In the genomic region with DNA sequence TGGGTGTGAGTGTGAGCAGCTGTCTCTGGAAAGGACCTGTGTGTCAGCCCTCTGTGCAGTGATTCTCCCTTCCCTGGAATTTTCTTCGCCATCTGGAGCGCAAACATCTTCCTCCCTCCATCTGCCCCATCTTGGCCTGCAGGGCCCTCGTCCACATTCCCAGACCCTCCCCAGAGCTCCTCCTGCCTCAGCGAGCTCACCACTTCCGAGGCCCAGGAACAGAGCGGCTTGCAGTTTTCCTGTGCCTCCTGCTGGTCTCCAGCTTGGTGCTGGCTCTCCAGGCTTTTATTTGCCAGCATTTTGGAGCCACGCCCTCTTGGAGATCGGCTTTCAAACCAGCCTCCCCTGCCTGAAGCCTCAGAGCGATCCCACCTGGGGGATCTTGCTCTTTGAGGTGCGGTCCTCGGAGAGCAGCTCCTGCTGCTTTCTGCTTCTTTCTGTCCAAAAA, we compare ENCODE assay signal across 11 cellular contexts. TPM values are rescaled to one million over a fixed set of nuclear protein-coding genes. Genes with fewer than 3 reads are reported as not detected.
DNase-seq lines count a peak whose midpoint lies in the region; ATAC-seq and TF ChIP-seq lines count a peak whose summit lies in the region.
"Had no signal": no experiment of that assay in that cellular context is flagged by ENCODE, and none has a peak within 500 bp of the region (broad histone marks: within the 10 kb centered on the region; RNA-seq: fewer than 3 reads in every experiment).

A gene with protein sequence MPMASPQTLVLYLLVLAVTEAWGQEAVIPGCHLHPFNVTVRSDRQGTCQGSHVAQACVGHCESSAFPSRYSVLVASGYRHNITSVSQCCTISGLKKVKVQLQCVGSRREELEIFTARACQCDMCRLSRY (minus strand): TSS at position 260 of the 448 bp plus-strand sequence. CDS start 433 bp downstream, outside the sequence.

- peak within 1 kb of the TSS; percentile 50 for H2AFZ ChIP-seq in neural progenitor cell (replicated peaks)

- H3K4me1 ChIP-seq in neural progenitor cell: peaks cover 13% of the 10 kb centered on the region

- H3K9me3 Mint-ChIP-seq in neural progenitor cell: no peaks in the 10 kb centered on the region

- H3K9ac ChIP-seq in neural progenitor cell: no peak within 1 kb of the TSS

- no peaks in the 10 kb centered on the region for H3K79me2 ChIP-seq in neural progenitor cell (ENCODE audit: low read depth)

- peak within 1 kb of the TSS; percentile 72 for H3K27ac Mint-ChIP-seq in neural progenitor cell

- peak within 1 kb of the TSS; percentile 50 for H3K4me3 Mint-ChIP-seq in neural progenitor cell

- ATAC-seq in GM19395 (IDR thresholded peaks at IDR 0.05; ENCODE audit: unreplicated experiment) (no peak), HG03039 (IDR thresholded peaks at IDR 0.05; ENCODE audit: unreplicated experiment) (no peak)

- peak within 1 kb of the TSS; percentile 29 for H3K4me3 ChIP-seq in neural progenitor cell

- peaks cover 13% of the 10 kb centered on the region for H3F3A ChIP-seq in neural progenitor cell (ENCODE audit: low read depth)

- peak; percentile 88 for DNase-seq in ELF-1 (ENCODE audit: low read depth, low spot score)
- DNase-seq in NCI-H2107 treated with DMSO at 0.1 percent for 48 hours (lab: John Stamatoyannopoulos, UW; ENCODE audit: unreplicated experiment): peak; percentile 64
- peak; percentile 72 for DNase-seq in cerebellar cortex (ENCODE audit: low spot score)
- peak; percentile 82 for DNase-seq in neural progenitor cell (ENCODE audit: low spot score)
- DNase-seq in activated T-cell treated with anti-CD3 and anti-CD28 coated beads for 4 hours: no peak
- no peak for DNase-seq in HuH-7 (ENCODE audit: low spot score)
- DNase-seq: MM.1S had no signal

- no peaks in the 10 kb centered on the region for H3K27me3 ChIP-seq in neural progenitor cell

- H3K27ac ChIP-seq in neural progenitor cell: no peak within 1 kb of the TSS

- H3K27me3 Mint-ChIP-seq in neural progenitor cell (ENCODE audit: insufficient read depth, low read depth): peaks cover 7% of the 10 kb centered on the region

- TF ChIP-seq CTCF in neural progenitor cell (IDR thresholded peaks at IDR 0.05): no peak

- H3K36me3 ChIP-seq in neural progenitor cell: no peaks in the 10 kb centered on the region

- H3K4me2 ChIP-seq in neural progenitor cell: peak within 1 kb of the TSS; percentile 65

- peaks cover 5% of the 10 kb centered on the region for H3K36me3 Mint-ChIP-seq in neural progenitor cell

- no peaks in the 10 kb centered on the region for H4K20me1 ChIP-seq in neural progenitor cell (ENCODE audit: low read depth)

- H3K4me1 Mint-ChIP-seq in neural progenitor cell: peaks cover 27% of the 10 kb centered on the region

- H3K9me3 ChIP-seq in neural progenitor cell (ENCODE audit: low read depth): no peaks in the 10 kb centered on the region

RNA-seq across cellular contexts. Expression of the gene that starts here (rescaled TPM):
- 1.5 TPM in 1 of 2 replicates, not detected in the other for total RNA-seq in neural progenitor cell (ENCODE audit: low replicate concordance)
- total RNA-seq: activated CD8-positive, alpha-beta memory T cell treated with anti-CD3 and anti-CD28 coated beads for 36 hours; glomerular endothelial cell had no signal

Comparison
In these comparisons a context has a peak if more than half of its experiments do, and no peak if none do; other contexts are left out.
1. DNase-seq: peak in ELF-1 (single experiment), NCI-H2107 treated with DMSO at 0.1 percent for 48 hours (single experiment), cerebellar cortex (single experiment) and neural progenitor cell (single experiment); none in activated T-cell treated with anti-CD3 and anti-CD28 coated beads for 4 hours (single experiment) and HuH-7 (single experiment).